In the genomic region with DNA sequence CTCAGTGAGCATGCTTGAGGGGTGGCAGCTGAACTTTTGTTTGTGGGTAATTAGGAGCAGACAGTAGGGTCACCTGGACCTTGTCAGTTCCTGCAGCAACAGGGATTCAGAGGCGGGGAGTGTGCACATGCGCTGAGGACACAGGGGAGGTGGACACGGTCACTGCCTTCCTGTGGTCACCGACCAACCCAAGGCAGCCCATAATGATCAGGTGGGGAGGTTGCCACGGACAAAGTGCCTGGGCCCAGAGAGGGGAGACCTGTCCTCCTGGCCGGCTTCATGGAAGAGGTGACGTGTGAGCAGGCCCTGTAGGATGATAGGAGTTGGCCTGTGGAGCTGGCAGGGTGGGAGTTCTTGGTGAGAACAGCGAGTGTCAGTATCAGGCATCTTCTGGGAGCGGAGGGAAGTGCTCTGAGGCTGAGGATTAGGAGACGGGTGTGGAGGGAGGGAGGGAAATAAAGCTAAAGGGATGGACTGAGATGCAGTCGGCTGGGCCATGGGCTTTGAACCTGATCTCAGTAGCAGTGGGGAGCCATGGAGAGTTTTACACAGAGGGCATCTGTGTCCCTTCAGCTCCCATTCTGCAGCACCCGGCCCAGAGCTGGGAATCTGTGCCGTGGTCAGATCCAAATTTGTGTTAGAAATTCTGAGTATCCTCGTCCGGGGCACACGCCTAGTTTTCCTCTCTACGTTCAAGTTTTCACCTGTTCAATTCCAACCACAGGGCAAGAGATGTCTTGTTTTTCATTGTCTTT, we compare ENCODE assay signal across 2 cellular contexts.
A peak's percentile ranks its signal among the peaks of the same experiment; 100 is the strongest.
TF ChIP-seq lines count a peak whose summit lies in the region.

No MANE protein-coding gene starts in this region.

TF ChIP-seq in GM23338, 12 proteins besides CTCF, POLR2A, EP300 and RAD21:
- no peak for TF ChIP-seq REST (IDR thresholded peaks at IDR 0.05; ENCODE audit: unreplicated experiment)
- TF ChIP-seq STAT1 (IDR thresholded peaks at IDR 0.05; ENCODE audit: unreplicated experiment) = no peak
- TF ChIP-seq NANOG (IDR thresholded peaks at IDR 0.05; ENCODE audit: borderline replicate concordance) = no peak
- no peak for TF ChIP-seq CREB1 (CRISPR knock-in tag; IDR thresholded peaks at IDR 0.05; ENCODE audit: low read depth)
- no peak for TF ChIP-seq ZNF462 (CRISPR knock-in tag; IDR thresholded peaks at IDR 0.05)
- no peak for TF ChIP-seq ZNF331 (CRISPR knock-in tag; IDR thresholded peaks at IDR 0.05; ENCODE audit: low read depth)

TF ChIP-seq in K562, 482 proteins besides CTCF, POLR2A, EP300 and RAD21:
- TF ChIP-seq ZFP36 (IDR thresholded peaks at IDR 0.05; ENCODE audit: low read depth, low read length, partially characterized antibody) (peak; percentile 3), SMARCB1 (IDR thresholded peaks at IDR 0.05; ENCODE audit: insufficient read length, low read depth) (no peak)
